ENCODE assay signal across 8 cellular contexts in the genomic region with DNA sequence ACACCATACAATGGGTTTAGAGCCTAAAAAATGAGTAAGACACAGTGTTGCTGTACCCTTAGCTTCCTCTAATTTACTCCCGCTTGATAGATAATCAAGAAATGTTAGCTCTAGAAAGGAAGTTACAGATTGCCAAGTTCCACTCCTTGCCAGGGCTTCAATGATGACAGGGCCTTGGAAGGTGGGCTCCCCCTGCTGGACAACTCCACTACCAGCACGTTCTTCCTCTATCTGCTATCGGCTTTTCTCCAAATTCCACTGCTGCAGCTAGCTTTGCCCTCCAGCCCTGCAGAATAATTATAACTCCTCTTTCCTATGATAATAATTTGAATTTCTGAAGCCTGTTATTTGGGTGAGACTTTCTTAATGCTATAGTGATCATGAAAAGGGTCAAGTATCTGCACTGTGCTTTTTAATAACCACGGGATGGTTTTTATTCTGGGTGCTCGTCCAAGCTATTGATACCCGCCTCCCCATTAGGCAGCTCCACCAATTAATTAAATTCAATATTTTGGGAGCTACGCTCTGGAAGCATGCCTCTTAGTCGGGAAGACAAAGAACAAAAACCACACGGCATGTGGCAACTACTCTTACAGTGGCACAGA. TPM values are rescaled to one million over a fixed set of nuclear protein-coding genes. Genes with fewer than 3 reads are reported as not detected.
A peak's percentile ranks its signal among the peaks of the same experiment; 100 is the strongest.
DNase-seq lines count a peak whose midpoint lies in the region; ATAC-seq and TF ChIP-seq lines count a peak whose summit lies in the region.

No MANE protein-coding gene starts in this region.

- H3K36me3 ChIP-seq in prostate gland, result no peaks in the 10 kb centered on the region
- no peaks in the 10 kb centered on the region for H3K36me3 ChIP-seq in aorta (ENCODE audit: control insufficient read depth in 1 of 2, insufficient read depth in 2 of 2, low read length in 1 of 2)

- TF ChIP-seq CTCF in RWPE1 (conservative IDR thresholded peaks at IDR 0.05; ENCODE audit: low read depth) (peak; percentile 94), prostate gland (IDR thresholded peaks at IDR 0.05) (peak; percentile 69 to 80 (median 76))

- DNase-seq in COR-L47 (lab: John Stamatoyannopoulos, UW) (peak; percentile 35), HUDEP-2 (lab: John Stamatoyannopoulos, UW; ENCODE audit: unreplicated experiment in 76 of 76) (peak in 65 of 76 experiments; percentile 2 to 73 (median 36)), RWPE1 (ENCODE audit: low spot score) (peak; percentile 57), glomerular visceral epithelial cell (ENCODE audit: extremely low spot score) (peak; percentile 41), prostate gland (ENCODE audit: low spot score) (peak; percentile 83), aorta (peak; percentile 81 to 85)
- DNase-seq in activated naive CD4-positive, alpha-beta T cell treated with Interleukin-2 at 50 U/mL for 16 hours, result peak; percentile 51

- ATAC-seq in aorta (ENCODE audit: low FRiP score) (peak; percentile 76), GM18520 (IDR thresholded peaks at IDR 0.05; ENCODE audit: unreplicated experiment) (no peak)

- H3K4me1 ChIP-seq in prostate gland (replicated peaks) (no peaks in the 10 kb centered on the region), aorta (ENCODE audit: control insufficient read depth in 1 of 2, insufficient read depth in 2 of 2, low read length in 2 of 2) (no peaks in the 10 kb centered on the region)

- H3K4me3 ChIP-seq in prostate gland, result no peak overlapping the region
- no peak overlapping the region for H3K4me3 ChIP-seq in aorta (ENCODE audit: low read length in 2 of 2)

- H3K27ac ChIP-seq in RWPE1 (no peak overlapping the region), prostate gland (no peak overlapping the region), aorta (ENCODE audit: low read depth in 1 of 2, low read length in 2 of 2) (no peak overlapping the region)

- TF ChIP-seq POLR2A in prostate gland (IDR thresholded peaks at IDR 0.05), result no peak

- POLR2A ChIA-PET in RWPE1 (lab: Yijun Ruan, JAX; ENCODE audit: low non-redundant PET), result no interaction called here

- H3K9me3 ChIP-seq in prostate gland (no peaks in the 10 kb centered on the region), aorta (ENCODE audit: control insufficient read depth, low read length) (no peaks in the 10 kb centered on the region)

- CTCF ChIA-PET in RWPE1 (lab: Yijun Ruan, JAX), result interaction anchor here (0.5 to 1.1 kb wide), 8 partner anchors 9 to 1100 kb away, joined by 3 to 9 read pairs (median 4); a partner anchor contains a TSS

- H3K27me3 ChIP-seq in prostate gland (replicated peaks; ENCODE audit: insufficient read depth), result no peaks in the 10 kb centered on the region
- H3K27me3 ChIP-seq in aorta (ENCODE audit: control insufficient read depth in 1 of 2, insufficient read depth in 2 of 2, low read length in 1 of 2), result no peaks in the 10 kb centered on the region

- 47% methylated on average over 9 of the region's 9 CpGs for WGBS in prostate gland
- WGBS in aorta, 2 donors, result 40 to 46% methylated on average over 9 of the region's 9 CpGs

- intact Hi-C loops in prostate gland (cut with DNase I) (no loop called here), aorta (cut with DNase I) (no loop called here)

RNA-seq across cellular contexts. Expression of a gene that starts 9.0 kb away (rescaled TPM):
- total RNA-seq in prostate gland (10 to 100 TPM in 1 of 2 donors, not detected in 1; 10.3 TPM), aorta (under 1 TPM; 0.49 to 0.69 TPM)
- 1 to 10 TPM in 1 of 2 donors, not detected in 1; 2.1 TPM for polyA plus RNA-seq in aorta
